ENCODE assay signal across 27 cellular contexts in the genomic region with DNA sequence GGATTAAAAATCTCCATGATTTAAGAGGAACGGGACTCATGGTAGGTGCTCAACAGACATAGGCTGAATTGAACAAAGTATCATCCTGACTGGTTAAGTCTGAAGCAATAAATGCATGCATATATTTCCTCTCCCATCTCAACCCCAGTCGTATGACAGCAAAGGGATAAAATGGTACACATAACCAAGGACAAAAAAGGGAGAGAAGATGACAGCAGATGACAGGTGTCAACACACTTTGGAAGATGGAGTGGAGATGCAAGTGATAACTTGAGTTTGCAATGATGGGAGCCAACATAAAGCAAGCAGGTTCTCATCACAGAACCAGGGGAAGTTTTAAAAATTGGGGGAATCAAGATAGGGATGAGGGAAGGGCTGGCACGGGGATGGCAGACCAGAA. TPM values are rescaled to one million over a fixed set of nuclear protein-coding genes. Genes with fewer than 3 reads are reported as not detected.
"Had no signal": no experiment of that assay in that cellular context is flagged by ENCODE, and none has a peak within 500 bp of the region (broad histone marks: within the 10 kb centered on the region; RNA-seq: fewer than 3 reads in every experiment).

No MANE protein-coding gene starts in this region.

- H3K9me3 ChIP-seq: Peyer's patch, SJCRH30 had no signal

- H3K27me3 Mint-ChIP-seq: activated CD8-positive, alpha-beta T cell treated with anti-CD3 and anti-CD28 coated beads for 36 hours; activated naive CD8-positive, alpha-beta T cell treated with anti-CD3 and anti-CD28 coated beads for 36 hours; activated T-cell treated with anti-CD3 and anti-CD28 coated beads, Interleukin-2, amount 50 U/mL, for 24 hours had no signal

- H3K4me3 ChIP-seq: MG63, Peyer's patch, SJCRH30 had no signal

- H3K4me1 ChIP-seq: Peyer's patch, SJCRH30 had no signal

- H3K27me3 ChIP-seq: brain microvascular endothelial cell, MG63, Peyer's patch, SJCRH30 had no signal

- ATAC-seq: activated CD4-positive, CD25-positive, alpha-beta regulatory T cell treated with anti-CD3 and anti-CD28 coated beads, Interleukin-2, amount 50 U/mL, for 24 hours; activated CD8-positive, alpha-beta T cell treated with anti-CD3 and anti-CD28 coated beads for 36 hours; SK-N-SH treated with all-trans-retinoic acid at 6 μM for 48 hours had no signal

- H3K27ac Mint-ChIP-seq: activated CD8-positive, alpha-beta T cell treated with anti-CD3 and anti-CD28 coated beads for 36 hours; activated naive CD4-positive, alpha-beta T cell treated with anti-CD3 and anti-CD28 coated beads for 36 hours; activated naive CD8-positive, alpha-beta T cell treated with anti-CD3 and anti-CD28 coated beads for 36 hours had no signal

- H3K4me3 Mint-ChIP-seq: activated CD8-positive, alpha-beta T cell treated with anti-CD3 and anti-CD28 coated beads for 36 hours; activated naive CD4-positive, alpha-beta T cell treated with anti-CD3 and anti-CD28 coated beads for 36 hours; activated naive CD8-positive, alpha-beta T cell treated with anti-CD3 and anti-CD28 coated beads for 36 hours; activated T-cell treated with anti-CD3 and anti-CD28 coated beads, Interleukin-2, amount 50 U/mL, for 24 hours had no signal

- H3K4me2 ChIP-seq: KMS-11 had no signal

- H3K36me3 ChIP-seq: brain microvascular endothelial cell, MG63, SJCRH30 had no signal

- DNase-seq: activated CD4-positive, alpha-beta T cell treated with anti-CD3 and anti-CD28 coated beads for 4 hours; activated CD8-positive, alpha-beta memory T cell treated with anti-CD3 and anti-CD28 coated beads, Interleukin-2, amount 50 U/mL, for 48 hours; activated CD8-positive, alpha-beta T cell treated with anti-CD3 and anti-CD28 coated beads for 36 hours; activated effector memory CD4-positive, alpha-beta T cell treated with anti-CD3 and anti-CD28 coated beads, Interleukin-2, amount 50 U/mL, for 16 hours; activated naive CD4-positive, alpha-beta T cell treated with anti-CD3 and anti-CD28 coated beads for 36 hours; activated naive CD8-positive, alpha-beta T cell treated with anti-CD3 and anti-CD28 coated beads for 36 hours; activated T-cell treated with anti-CD3 and anti-CD28 coated beads, Interleukin-2, amount 50 U/mL, for 24 hours; brain microvascular endothelial cell; MG63; MV-4-11; NCI-H1092 treated with DMSO at 0.1 percent for 48 hours; NCI-H1417 treated with DMSO at 0.1 percent for 48 hours; NCI-H1694; NCI-H2029; NCI-H2107; NCI-H2171 treated with DMSO at 0.1 percent for 48 hours; NCI-H345; NCI-H510A; NCI-H69; Right ventricle myocardium superior; SJCRH30; SW 1271 had no signal

- H3K27ac ChIP-seq: brain microvascular endothelial cell, KMS-11, Peyer's patch, RWPE1, SJCRH30 had no signal

- H3K9ac ChIP-seq: KMS-11 had no signal

RNA-seq across cellular contexts. Expression of gene RBP5, which starts 24.9 kb away (rescaled TPM):
- total RNA-seq: activated CD8-positive, alpha-beta T cell treated with anti-CD3 and anti-CD28 coated beads for 36 hours; activated naive CD8-positive, alpha-beta T cell treated with anti-CD3 and anti-CD28 coated beads for 36 hours; SJCRH30 had no signal
